In the genomic region with DNA sequence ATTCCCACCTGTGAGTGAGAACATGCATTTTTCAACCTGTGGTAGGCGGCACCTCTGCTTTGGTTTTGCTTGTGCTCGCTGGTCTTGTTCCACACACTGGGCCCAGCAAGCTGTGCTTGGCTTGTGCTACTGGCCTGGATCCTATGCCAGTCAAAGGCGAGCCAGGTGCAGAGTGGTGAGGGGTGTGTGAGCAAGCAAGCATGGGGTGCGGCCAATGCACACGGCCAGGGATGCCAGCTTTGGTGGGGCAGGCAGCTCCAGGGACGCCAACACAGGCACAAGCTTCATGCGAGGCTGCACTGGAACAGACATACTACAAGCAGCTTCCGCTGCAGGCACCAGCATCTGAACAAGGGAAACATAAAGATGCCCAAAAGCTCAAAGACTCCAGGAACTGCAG, we compare ENCODE assay signal across 5 cellular contexts.
"Had no signal": no experiment of that assay in that cellular context is flagged by ENCODE, and none has a peak within 500 bp of the region (broad histone marks: within the 10 kb centered on the region; RNA-seq: fewer than 3 reads in every experiment).

No MANE protein-coding gene starts in this region.

- H3K27ac Mint-ChIP-seq: GM23338, H9, IgD-negative memory B cell had no signal

- DNase-seq: H9, HCEC 1CT had no signal

- H3K4me3 Mint-ChIP-seq: GM23338, H9, IgD-negative memory B cell had no signal

- H3K4me3 ChIP-seq: GM23338 had no signal

- ATAC-seq: GM23338 had no signal

- H2AFZ ChIP-seq: GM23338 had no signal

- H3K4me1 Mint-ChIP-seq: IgD-negative memory B cell had no signal

- H3K27me3 Mint-ChIP-seq: IgD-negative memory B cell had no signal

- H3K4me2 ChIP-seq: GM23338 had no signal

- H3K27ac ChIP-seq: HL-60 had no signal

- H3K36me3 Mint-ChIP-seq: IgD-negative memory B cell had no signal
